ENCODE assay signal across 21 cellular contexts in genomic region chr3:111260878-111261277, GRCh38.
DNase-seq lines count a peak whose midpoint lies in the region; ATAC-seq and TF ChIP-seq lines count a peak whose summit lies in the region.
"Had no signal": no experiment of that assay in that cellular context is flagged by ENCODE, and none has a peak within 500 bp of the region (broad histone marks: within the 10 kb centered on the region; RNA-seq: fewer than 3 reads in every experiment).

No MANE protein-coding gene starts in this region.

- TF ChIP-seq CTCF in GM23338 (conservative IDR thresholded peaks at IDR 0.05; ENCODE audit: low read depth in 2 of 2): no peak

- no peak overlapping the region for H3K4me2 ChIP-seq in GM23338

- POLR2A ChIA-PET in CD4-positive, alpha-beta memory T cell (lab: Charles Lee; ENCODE audit: partially characterized antibody): no interaction called here

- peak overlapping the region in 1 of 7 donors; percentile 11 for H3K27ac Mint-ChIP-seq in CD4-positive, alpha-beta memory T cell
- H3K27ac Mint-ChIP-seq in T-helper 17 cell (no peak overlapping the region), GM23338 (no peak overlapping the region)
- H3K27ac Mint-ChIP-seq: B cell; endodermal cell; naive thymus-derived CD4-positive, alpha-beta T cell had no signal

- no peaks in the 10 kb centered on the region for H3K9me3 ChIP-seq in CD4-positive, alpha-beta memory T cell (ENCODE audit: control insufficient read depth in 1 of 2, low read length in 2 of 2)
- H3K9me3 ChIP-seq in T-helper 17 cell (ENCODE audit: control insufficient read depth, low read length, poor library complexity, severe bottlenecking): no peaks in the 10 kb centered on the region

- intact Hi-C loops in CD4-positive, alpha-beta memory T cell (cut with micrococcal nuclease): no loop called here
- intact Hi-C loops in left cardiac atrium (cut with DNase I): no loop called here

- peaks cover 0 to 4% (median 3%) of the 10 kb centered on the region in 8 donors for H3K9me3 Mint-ChIP-seq in CD4-positive, alpha-beta memory T cell
- H3K9me3 Mint-ChIP-seq in GM23338: no peaks in the 10 kb centered on the region; the same call in 2 of the 3 replicates
- H3K9me3 Mint-ChIP-seq: endodermal cell had no signal

- CTCF ChIA-PET in CD4-positive, alpha-beta memory T cell (lab: Charles Lee; ENCODE audit: partially characterized antibody): no interaction called here

- no peak overlapping the region for H3K4me3 ChIP-seq in CD4-positive, alpha-beta memory T cell (ENCODE audit: low read length in 2 of 2)
- no peak overlapping the region for H3K4me3 ChIP-seq in GM23338

- peak overlapping the region in 5 of 8 donors; percentile 13 to 60 (median 44) for H3K4me3 Mint-ChIP-seq in CD4-positive, alpha-beta memory T cell
- H3K4me3 Mint-ChIP-seq in T-helper 17 cell (no peak overlapping the region), GM23338 (no peak overlapping the region)
- H3K4me3 Mint-ChIP-seq: B cell, endodermal cell had no signal

- H4K20me1 ChIP-seq in GM23338 (replicated peaks; ENCODE audit: insufficient read depth): no peaks in the 10 kb centered on the region

- DNase-seq in CD4-positive, alpha-beta memory T cell: peak in 2 of 5 donors; percentile 17 to 24
- DNase-seq in T-helper 17 cell (no peak), GM23338 (ENCODE audit: low spot score) (no peak), left cardiac atrium (no peak)
- DNase-seq: brain microvascular endothelial cell; endodermal cell; glutamatergic neuron; Kasumi-1; naive thymus-derived CD4-positive, alpha-beta T cell; NCI-H187; NCI-H82; right cardiac atrium; SIG-M5; stimulated activated CD4-positive, alpha-beta T cell treated with anti-CD3 and anti-CD28 coated beads, Interleukin-4, amount 100 ng/mL, for 24 hours; stimulated activated naive CD4-positive, alpha-beta T cell treated with Interleukin-2 at 50 U/mL for 16 hours had no signal

- no peaks in the 10 kb centered on the region for H3K27me3 Mint-ChIP-seq in CD4-positive, alpha-beta memory T cell
- no peaks in the 10 kb centered on the region for H3K27me3 Mint-ChIP-seq in T-helper 17 cell
- H3K27me3 Mint-ChIP-seq in GM23338 (ENCODE audit: insufficient read depth, low read depth, poor library complexity): no peaks in the 10 kb centered on the region

- peaks cover 8% of the 10 kb centered on the region for H3K4me1 ChIP-seq in CD4-positive, alpha-beta memory T cell (ENCODE audit: insufficient read depth, low read length)
- H3K4me1 ChIP-seq in GM23338 (ENCODE audit: insufficient read depth): no peaks in the 10 kb centered on the region

- peak; percentile 66 for ATAC-seq in GM18861 (IDR thresholded peaks at IDR 0.05; ENCODE audit: unreplicated experiment)
- ATAC-seq in HG02885 (IDR thresholded peaks at IDR 0.05; ENCODE audit: poor library complexity, unreplicated experiment): peak; percentile 62
- peak; percentile 63 for ATAC-seq in T-helper 17 cell
- no peak for ATAC-seq in GM21515 (IDR thresholded peaks at IDR 0.05; ENCODE audit: unreplicated experiment)
- no peak for ATAC-seq in HG02970 (IDR thresholded peaks at IDR 0.05; ENCODE audit: low FRiP score, unreplicated experiment)
- no peak for ATAC-seq in GM23338
- ATAC-seq in left cardiac atrium: no peak
- ATAC-seq: naive thymus-derived CD4-positive, alpha-beta T cell; right cardiac atrium had no signal

- H3K9me2 ChIP-seq in GM23338 (ENCODE audit: insufficient read depth): no peaks in the 10 kb centered on the region; the same call in 1 of the 2 replicates

- H3K4me1 Mint-ChIP-seq in CD4-positive, alpha-beta memory T cell: peaks cover 9 to 17% (median 11%) of the 10 kb centered on the region in 4 donors
- H3K4me1 Mint-ChIP-seq in T-helper 17 cell: peaks cover 5% of the 10 kb centered on the region
- H3K4me1 Mint-ChIP-seq in GM23338: no peaks in the 10 kb centered on the region
- H3K4me1 Mint-ChIP-seq: B cell had no signal

- no peak overlapping the region for H3K27ac ChIP-seq in CD4-positive, alpha-beta memory T cell (ENCODE audit: low read depth, low read length)
- no peak overlapping the region for H3K27ac ChIP-seq in GM23338 (ENCODE audit: low read depth)
- H3K27ac ChIP-seq: brain microvascular endothelial cell, VCaP had no signal

- no peaks in the 10 kb centered on the region for H3K27me3 ChIP-seq in CD4-positive, alpha-beta memory T cell (ENCODE audit: insufficient read depth, low read length)
- no peaks in the 10 kb centered on the region for H3K27me3 ChIP-seq in GM23338 (ENCODE audit: insufficient read depth)
- H3K27me3 ChIP-seq: brain microvascular endothelial cell had no signal

- no peaks in the 10 kb centered on the region for H3K36me3 Mint-ChIP-seq in CD4-positive, alpha-beta memory T cell
- peaks cover 5% of the 10 kb centered on the region for H3K36me3 Mint-ChIP-seq in T-helper 17 cell (ENCODE audit: low read depth)
- H3K36me3 Mint-ChIP-seq in GM23338 (ENCODE audit: low read depth): no peaks in the 10 kb centered on the region

- H3K36me3 ChIP-seq in CD4-positive, alpha-beta memory T cell (ENCODE audit: insufficient read depth, low read length): no peaks in the 10 kb centered on the region
- no peaks in the 10 kb centered on the region for H3K36me3 ChIP-seq in GM23338 (ENCODE audit: insufficient read depth)
- H3K36me3 ChIP-seq: brain microvascular endothelial cell had no signal

- no peaks in the 10 kb centered on the region for H3K79me2 ChIP-seq in GM23338 (replicated peaks; ENCODE audit: insufficient read depth)

- H2AFZ ChIP-seq in GM23338: no peak overlapping the region

- no peaks in the 10 kb centered on the region for H3F3A ChIP-seq in GM23338 (replicated peaks; ENCODE audit: low read depth)

TF ChIP-seq in GM23338, 12 proteins besides CTCF, POLR2A, EP300 and RAD21:
- TF ChIP-seq EZH2 (IDR thresholded peaks at IDR 0.05; ENCODE audit: low read depth, unreplicated experiment) (no peak), STAT1 (IDR thresholded peaks at IDR 0.05; ENCODE audit: unreplicated experiment) (no peak), EZH2phosphoT487 (IDR thresholded peaks at IDR 0.05; ENCODE audit: unreplicated experiment) (no peak), ZNF114 (CRISPR knock-in tag; IDR thresholded peaks at IDR 0.05) (no peak), NANOG (IDR thresholded peaks at IDR 0.05; ENCODE audit: borderline replicate concordance) (no peak), CREB1 (CRISPR knock-in tag; IDR thresholded peaks at IDR 0.05; ENCODE audit: low read depth) (no peak), ETS1 (IDR thresholded peaks at IDR 0.05) (no peak), ZNF331 (CRISPR knock-in tag; IDR thresholded peaks at IDR 0.05; ENCODE audit: low read depth) (no peak)

Comparison
In these comparisons a context has a peak if more than half of its experiments do, and no peak if none do; other contexts are left out.
1. H3K4me3 Mint-ChIP-seq: peak in CD4-positive, alpha-beta memory T cell (5 of 8); none in T-helper 17 cell (single experiment) and GM23338 (single experiment).
2. ATAC-seq: peak in GM18861 (single experiment), HG02885 (single experiment) and T-helper 17 cell (single experiment); none in GM21515 (single experiment), HG02970 (single experiment), GM23338 (single experiment) and left cardiac atrium (0 of 2).